ENCODE assay signal across 16 cellular contexts in genomic region chr1:193014354-193014753, GRCh38. TPM values are rescaled to one million over a fixed set of nuclear protein-coding genes. Genes with fewer than 3 reads are reported as not detected.
DNase-seq lines count a peak whose midpoint lies in the region; ATAC-seq and TF ChIP-seq lines count a peak whose summit lies in the region.
"Had no signal": no experiment of that assay in that cellular context is flagged by ENCODE, and none has a peak within 500 bp of the region (broad histone marks: within the 10 kb centered on the region; RNA-seq: fewer than 3 reads in every experiment).

No MANE protein-coding gene starts in this region.

- TF ChIP-seq EP300 in gastroesophageal sphincter (IDR thresholded peaks at IDR 0.05) (no peak), transverse colon (IDR thresholded peaks at IDR 0.05; ENCODE audit: low read depth) (no peak)

- H3K9ac ChIP-seq in GM23248, result no peak overlapping the region

- TF ChIP-seq CTCF in astrocyte of the cerebellum (IDR thresholded peaks at IDR 0.05; ENCODE audit: low read depth, low read length, missing control alignments) (no peak), gastroesophageal sphincter (IDR thresholded peaks at IDR 0.05) (no peak), transverse colon (IDR thresholded peaks at IDR 0.05) (no peak)

- WGBS in GM23248 (ENCODE audit: low coverage in 1 of 2, low lambda C conversion rate in 2 of 2, missing lambda C conversion rate in 2 of 2), 2 experiments, result 97 to 100% methylated on average over 1 of the region's 1 CpG
- WGBS in gastroesophageal sphincter (ENCODE audit: low coverage in 1 of 2), 2 donors, result 60 to 79% methylated on average over 1 of the region's 1 CpG
- WGBS in transverse colon (ENCODE audit: low coverage in 1 of 2), 2 donors, result 83 to 91% methylated on average over 1 of the region's 1 CpG

- ATAC-seq in gastroesophageal sphincter (no peak), GM18870 (IDR thresholded peaks at IDR 0.05; ENCODE audit: unreplicated experiment) (no peak)

- 0 out of 2 replicates have a peak, but pooled peaks cover 8% of the 10 kb centered on the region for H3F3A ChIP-seq in GM23248 (ENCODE audit: insufficient read depth)

- H3K4me2 ChIP-seq in GM23248 (ENCODE audit: unreplicated experiment), result peak overlapping the region; percentile 24

- DNase-seq in GM23248 (peak; percentile 3), astrocyte of the cerebellum (ENCODE audit: low read depth) (peak; percentile 26), transverse colon (no peak), caudate nucleus (lab: John Stamatoyannopoulos, UW) (no peak), midbrain (lab: John Stamatoyannopoulos, UW) (no peak)
- DNase-seq: C1 segment of cervical spinal cord, DMS153, H9, Kasumi-1, NCI-H1105 treated with DMSO at 0.1 percent for 48 hours, NCI-H187 treated with DMSO at 0.1 percent for 48 hours, NCI-H2171 treated with DMSO at 0.1 percent for 48 hours, NCI-H510A treated with DMSO at 0.1 percent for 48 hours, Peyer's patch had no signal

- no peak overlapping the region for H2AFZ ChIP-seq in GM23248

- H3K4me1 ChIP-seq in GM23248 (ENCODE audit: insufficient read depth), result peaks cover 28% of the 10 kb centered on the region
- H3K4me1 ChIP-seq in gastroesophageal sphincter, result peaks cover 0 to 62% (median 0%) of the 10 kb centered on the region in 3 donors
- peaks cover 0 to 37% (median 7%) of the 10 kb centered on the region in 4 donors for H3K4me1 ChIP-seq in transverse colon

- H3K27me3 ChIP-seq in GM23248 (replicated peaks; ENCODE audit: insufficient read depth) (no peaks in the 10 kb centered on the region), gastroesophageal sphincter (no peaks in the 10 kb centered on the region), transverse colon (no peaks in the 10 kb centered on the region)
- H3K27me3 ChIP-seq: Peyer's patch had no signal

- H3K4me3 ChIP-seq in GM23248 (no peak overlapping the region), astrocyte of the cerebellum (ENCODE audit: low read depth, low read length) (no peak overlapping the region), gastroesophageal sphincter (no peak overlapping the region), transverse colon (no peak overlapping the region)
- H3K4me3 ChIP-seq: Peyer's patch had no signal

- H4K20me1 ChIP-seq in GM23248 (ENCODE audit: insufficient read depth), result no peaks in the 10 kb centered on the region

- in situ Hi-C loops in GM23248 (cut with MboI) (loop anchor here (10.0 to 25.0 kb wide), 2 partner anchors 202 to 400 kb away; partner anchors contain the start of gene RGS2), astrocyte of the cerebellum (cut with HindIII; ENCODE audit: low sequenced_read_pairs) (loop anchor here (10.0 to 25.0 kb wide), 2 partner anchors 200 to 427 kb away; partner anchors contain the start of gene RGS1), transverse colon (cut with MboI; ENCODE audit: low pct_ligation_motif_present in 1 of 4, low pct_unique_long_range_greater_than_20kb in 1 of 4, low sequenced_read_pairs in 3 of 4) (loop anchor here (10.0 to 25.0 kb wide), 5 partner anchors 200 to 552 kb away; partner anchors contain the start of gene RGS2 (in 1 of the 4))

- no peaks in the 10 kb centered on the region for H3K9me3 ChIP-seq in GM23248 (ENCODE audit: low read depth)
- no peaks in the 10 kb centered on the region for H3K9me3 ChIP-seq in gastroesophageal sphincter
- H3K9me3 ChIP-seq in transverse colon, result no peaks in the 10 kb centered on the region
- H3K9me3 ChIP-seq: Peyer's patch had no signal

- intact Hi-C loops in transverse colon (cut with DNase I; ENCODE audit: low total_unique reads), result no loop called here

- TF ChIP-seq POLR2A in gastroesophageal sphincter (IDR thresholded peaks at IDR 0.05) (no peak), transverse colon (IDR thresholded peaks at IDR 0.05) (no peak)

- no peak overlapping the region for H3K27ac ChIP-seq in GM23248
- H3K27ac ChIP-seq in gastroesophageal sphincter, result peak overlapping the region in 3 of 4 donors; percentile 70 to 76 (median 71)
- peak overlapping the region; percentile 4 to 58 (median 50) for H3K27ac ChIP-seq in transverse colon
- no peak overlapping the region for H3K27ac ChIP-seq in caudate nucleus (ENCODE audit: low read depth, low read length)
- H3K27ac ChIP-seq: Peyer's patch had no signal

- H3K36me3 ChIP-seq in GM23248 (ENCODE audit: low read depth) (no peaks in the 10 kb centered on the region), gastroesophageal sphincter (no peaks in the 10 kb centered on the region), transverse colon (no peaks in the 10 kb centered on the region)
- H3K36me3 ChIP-seq: Peyer's patch had no signal

- no peaks in the 10 kb centered on the region for H3K79me2 ChIP-seq in GM23248 (ENCODE audit: insufficient read depth)

- no peaks in the 10 kb centered on the region for H3K9me2 ChIP-seq in GM23248 (ENCODE audit: insufficient read depth)

RNA-seq across cellular contexts. Expression of gene UCHL5, which starts 44.8 kb away (rescaled TPM):
- total RNA-seq in GM23248 (2014; rRNA removed; shearing (Covaris generic)), result 17.5 and 22.5 TPM in 2 replicates
- polyA plus RNA-seq in GM23248 (2016; fragmentation: Nextera tagmentation; extraction: Ambion mirVana), result 49.1 and 50.8 TPM in 2 replicates
- 10 to 100 TPM; 24.1 to 42.7 (median 32.8) TPM for total RNA-seq in gastroesophageal sphincter
- total RNA-seq in transverse colon, result 10 to 100 TPM; 13.7 to 35.0 (median 26.0) TPM

RNA-seq across cellular contexts. Expression of gene RO60, which starts 45.1 kb away (rescaled TPM):
- 68.6 and 71.3 TPM in 2 replicates for total RNA-seq in GM23248 (2014; rRNA removed; shearing (Covaris generic))
- polyA plus RNA-seq in GM23248 (2016; fragmentation: Nextera tagmentation; extraction: Ambion mirVana), result 104 TPM in 2 replicates
- total RNA-seq in gastroesophageal sphincter (100 to 1,000 TPM; 137 to 185 (median 150) TPM), transverse colon (10 to 100 TPM; 11.6 to 67.2 (median 62.4) TPM)

Comparison
In these comparisons a context has a peak if more than half of its experiments do, and no peak if none do; other contexts are left out.
1. DNase-seq: peak in GM23248 (single experiment) and astrocyte of the cerebellum (single experiment); none in transverse colon (single experiment), caudate nucleus (0 of 61) and midbrain (single experiment).
2. H3K27ac ChIP-seq: peak in gastroesophageal sphincter (3 of 4) and transverse colon (4 of 4); none in GM23248 (single experiment) and caudate nucleus (single experiment).